Comparison of ENCODE assay signal across 8 cellular contexts in the genomic region with DNA sequence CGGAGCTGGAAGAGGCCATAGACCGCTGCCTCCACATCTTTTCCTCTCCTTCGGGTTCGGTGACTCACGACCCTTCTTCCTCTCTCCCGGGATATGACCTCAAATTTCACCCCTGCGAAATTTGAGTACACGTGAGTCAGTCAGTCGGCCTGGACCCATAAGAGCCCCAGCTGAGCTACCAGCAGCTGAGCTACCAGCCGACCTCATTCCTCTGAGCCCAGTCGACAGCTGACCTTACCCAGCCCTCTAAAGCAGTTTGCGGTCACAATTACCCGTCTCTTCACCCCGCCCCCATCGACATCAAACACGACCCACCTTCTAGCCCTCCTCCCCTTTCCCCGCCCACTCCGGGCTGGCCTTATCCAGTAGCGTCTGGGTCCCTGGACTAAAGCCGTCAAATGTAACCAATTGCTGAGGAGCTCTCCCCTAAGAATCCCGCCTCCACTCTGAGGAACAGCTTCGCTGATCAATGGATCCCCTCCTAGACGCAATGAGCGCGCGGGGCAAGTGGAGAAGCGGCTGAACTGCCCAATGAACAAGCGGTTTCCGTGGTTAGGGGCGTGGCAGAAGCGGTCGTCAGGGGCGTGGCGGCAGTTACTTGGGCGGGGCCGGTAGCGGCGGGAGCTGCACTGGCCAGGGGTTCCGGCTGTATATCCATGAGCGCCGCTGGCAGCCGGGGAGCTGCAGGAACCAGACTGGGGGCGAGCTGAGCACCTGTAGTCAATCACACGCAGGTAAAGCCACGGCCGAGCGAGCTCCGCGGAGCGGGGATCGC. TPM values are rescaled to one million over a fixed set of nuclear protein-coding genes. Genes with fewer than 3 reads are reported as not detected.
DNase-seq lines count a peak whose midpoint lies in the region; ATAC-seq and TF ChIP-seq lines count a peak whose summit lies in the region.

A gene with protein sequence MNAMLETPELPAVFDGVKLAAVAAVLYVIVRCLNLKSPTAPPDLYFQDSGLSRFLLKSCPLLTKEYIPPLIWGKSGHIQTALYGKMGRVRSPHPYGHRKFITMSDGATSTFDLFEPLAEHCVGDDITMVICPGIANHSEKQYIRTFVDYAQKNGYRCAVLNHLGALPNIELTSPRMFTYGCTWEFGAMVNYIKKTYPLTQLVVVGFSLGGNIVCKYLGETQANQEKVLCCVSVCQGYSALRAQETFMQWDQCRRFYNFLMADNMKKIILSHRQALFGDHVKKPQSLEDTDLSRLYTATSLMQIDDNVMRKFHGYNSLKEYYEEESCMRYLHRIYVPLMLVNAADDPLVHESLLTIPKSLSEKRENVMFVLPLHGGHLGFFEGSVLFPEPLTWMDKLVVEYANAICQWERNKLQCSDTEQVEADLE (plus strand): TSS at position 627 of the 775 bp plus-strand sequence. CDS start 27,872 bp downstream, outside the sequence.

- TF ChIP-seq CTCF in RWPE2 (IDR thresholded peaks at IDR 0.05; ENCODE audit: poor library complexity, severe bottlenecking) (no peak), fibroblast of mammary gland (conservative IDR thresholded peaks at IDR 0.05; ENCODE audit: control insufficient read depth, insufficient read depth, low read depth, low read length) (no peak), natural killer cell (IDR thresholded peaks at IDR 0.05) (no peak)

- H3K4me1 ChIP-seq in RWPE2 (ENCODE audit: insufficient read depth, poor library complexity, severe bottlenecking): peaks cover 40% of the 10 kb centered on the region

- no peaks in the 10 kb centered on the region for H3K27me3 Mint-ChIP-seq in activated T-helper 2 cell treated with anti-CD3 and anti-CD28 coated beads, Interferon-gamma antibody, Interleukin-2, Interleukin-4, amounts not matched to agents 10 μg/mL and 5 μg/mL and 100 μg/mL, durations not matched to agents 14 hours and 24 hours and 36 hours (ENCODE audit: low read depth)
- no peaks in the 10 kb centered on the region for H3K27me3 Mint-ChIP-seq in natural killer cell (ENCODE audit: low read depth in 2 of 2)

- no peaks in the 10 kb centered on the region for H3K9me3 ChIP-seq in RWPE2 (ENCODE audit: severe bottlenecking)

- H3K4me3 ChIP-seq in RWPE2 (ENCODE audit: severe bottlenecking): peak within 1 kb of the TSS; percentile 70
- peak within 1 kb of the TSS; percentile 84 for H3K4me3 ChIP-seq in fibroblast of mammary gland (ENCODE audit: control insufficient read depth, low read depth, low read length)

- H3K4me3 Mint-ChIP-seq in activated T-helper 2 cell treated with anti-CD3 and anti-CD28 coated beads, Interferon-gamma antibody, Interleukin-2, Interleukin-4, amounts not matched to agents 10 μg/mL and 5 μg/mL and 100 μg/mL, durations not matched to agents 14 hours and 24 hours and 36 hours (ENCODE audit: low read depth): no peak within 1 kb of the TSS
- no peak within 1 kb of the TSS for H3K4me3 Mint-ChIP-seq in natural killer cell

- ATAC-seq in RWPE2 (ENCODE audit: low read depth) (peak; percentile 95), natural killer cell (peak; percentile 89 to 98 (median 94))
- ATAC-seq in stimulated activated naive CD8-positive, alpha-beta T cell treated with anti-CD3 and anti-CD28 coated beads, Interleukin-15, Interleukin-2, amounts not matched to agents 100 U/mL and 50 U/mL, for 24 hours: peak; percentile 99

- H3K36me3 ChIP-seq in RWPE2 (ENCODE audit: low read depth): peaks cover 9% of the 10 kb centered on the region; the same call in 1 of the 2 replicates

- intact Hi-C loops in activated T-helper 2 cell treated with anti-CD3 and anti-CD28 coated beads, Interferon-gamma antibody, Interleukin-2, Interleukin-4, amounts not matched to agents 10 μg/mL and 5 μg/mL and 100 μg/mL, durations not matched to agents 14 hours and 24 hours and 36 hours (cut with micrococcal nuclease): loop anchor here (1.0 kb wide), 1 partner anchor 20 kb away; no protein-coding TSS in a partner anchor
- intact Hi-C loops in natural killer cell (cut with micrococcal nuclease): loop anchor here (1.0 to 2.0 kb wide), 3 partner anchors 42 to 247 kb away; partner anchors contain the start of gene POLG

- no peaks in the 10 kb centered on the region for H3K9me3 Mint-ChIP-seq in activated T-helper 2 cell treated with anti-CD3 and anti-CD28 coated beads, Interferon-gamma antibody, Interleukin-2, Interleukin-4, amounts not matched to agents 10 μg/mL and 5 μg/mL and 100 μg/mL, durations not matched to agents 14 hours and 24 hours and 36 hours
- H3K9me3 Mint-ChIP-seq in natural killer cell: no peaks in the 10 kb centered on the region

- peaks cover 12% of the 10 kb centered on the region for H3K36me3 Mint-ChIP-seq in activated T-helper 2 cell treated with anti-CD3 and anti-CD28 coated beads, Interferon-gamma antibody, Interleukin-2, Interleukin-4, amounts not matched to agents 10 μg/mL and 5 μg/mL and 100 μg/mL, durations not matched to agents 14 hours and 24 hours and 36 hours (ENCODE audit: low read depth)
- H3K36me3 Mint-ChIP-seq in natural killer cell: no peaks in the 10 kb centered on the region

- H3K27ac ChIP-seq in RWPE2 (ENCODE audit: poor library complexity, severe bottlenecking): peak within 1 kb of the TSS; percentile 91

- peak within 1 kb of the TSS; percentile 67 for H3K27ac Mint-ChIP-seq in activated T-helper 2 cell treated with anti-CD3 and anti-CD28 coated beads, Interferon-gamma antibody, Interleukin-2, Interleukin-4, amounts not matched to agents 10 μg/mL and 5 μg/mL and 100 μg/mL, durations not matched to agents 14 hours and 24 hours and 36 hours
- H3K27ac Mint-ChIP-seq in natural killer cell: no peak within 1 kb of the TSS

- no peaks in the 10 kb centered on the region for H3K27me3 ChIP-seq in RWPE2 (ENCODE audit: insufficient read depth, poor library complexity, severe bottlenecking)

- DNase-seq in EH (ENCODE audit: low read depth): peak; percentile 100
- peak; percentile 100 for DNase-seq in H4 (ENCODE audit: low spot score)
- peak; percentile 100 for DNase-seq in LoVo (ENCODE audit: low spot score)
- peak; percentile 100 for DNase-seq in RWPE2 (ENCODE audit: low spot score)
- peak; percentile 99 for DNase-seq in activated T-helper 2 cell treated with anti-CD3 and anti-CD28 coated beads, Interferon-gamma antibody, Interleukin-2, Interleukin-4, amounts not matched to agents 10 μg/mL and 5 μg/mL and 100 μg/mL, durations not matched to agents 14 hours and 24 hours and 36 hours (ENCODE audit: low spot score)
- DNase-seq in fibroblast of mammary gland (ENCODE audit: low read depth): peak; percentile 100
- DNase-seq in natural killer cell: peak; percentile 99
- peak; percentile 98 for DNase-seq in stimulated activated naive CD8-positive, alpha-beta T cell treated with anti-CD3 and anti-CD28 coated beads, Interleukin-15, Interleukin-2, amounts not matched to agents 100 U/mL and 50 U/mL, for 24 hours

- H3K4me1 Mint-ChIP-seq in activated T-helper 2 cell treated with anti-CD3 and anti-CD28 coated beads, Interferon-gamma antibody, Interleukin-2, Interleukin-4, amounts not matched to agents 10 μg/mL and 5 μg/mL and 100 μg/mL, durations not matched to agents 14 hours and 24 hours and 36 hours (ENCODE audit: low read depth): peaks cover 34% of the 10 kb centered on the region
- peaks cover 38 to 39% of the 10 kb centered on the region in 2 donors for H3K4me1 Mint-ChIP-seq in natural killer cell

RNA-seq across cellular contexts. Expression of the gene that starts here (rescaled TPM):
- 15.2 and 19.0 TPM in 2 replicates for total RNA-seq in H4 (2014; rRNA removed; shearing (Covaris generic))
- 57.2 and 59.3 TPM in 2 replicates for total RNA-seq in activated T-helper 2 cell treated with anti-CD3 and anti-CD28 coated beads, Interferon-gamma antibody, Interleukin-2, Interleukin-4, amounts not matched to agents 10 μg/mL and 5 μg/mL and 100 μg/mL, durations not matched to agents 14 hours and 24 hours and 36 hours
- total RNA-seq in natural killer cell: 100 to 1,000 TPM; 187 to 236 (median 191) TPM

Comparison
In these comparisons a context has a peak if more than half of its experiments do, and no peak if none do; other contexts are left out.
1. Peak in every context shown above with its lines: DNase-seq, ATAC-seq, H3K4me3 ChIP-seq and H3K27ac ChIP-seq.